In genomic region chr3:153574445-153574844, GRCh38 we compare ENCODE assay signal across 19 cellular contexts.
"Had no signal": no experiment of that assay in that cellular context is flagged by ENCODE, and none has a peak within 500 bp of the region (broad histone marks: within the 10 kb centered on the region; RNA-seq: fewer than 3 reads in every experiment).

No MANE protein-coding gene starts in this region.

- H3K9me3 ChIP-seq: esophagus muscularis mucosa, gastrocnemius medialis, sigmoid colon had no signal

- H3K27ac ChIP-seq: brain microvascular endothelial cell, dorsolateral prefrontal cortex, esophagus muscularis mucosa, gastrocnemius medialis, sigmoid colon, tibial artery had no signal

- H3K27me3 ChIP-seq: brain microvascular endothelial cell, dorsolateral prefrontal cortex, esophagus muscularis mucosa, gastrocnemius medialis, sigmoid colon, tibial artery had no signal

- DNase-seq: activated gamma-delta T cell treated with Interleukin-2 at 50 U/mL for 16 hours; activated T-cell treated with anti-CD3 and anti-CD28 coated beads, Interleukin-2, amount 50 U/mL, for 1 hour; amygdala; brain microvascular endothelial cell; caudate nucleus; dorsolateral prefrontal cortex; gastrocnemius medialis; hippocampal formation; left ventricle myocardium superior; mammary epithelial cell; natural killer cell; sigmoid colon; stimulated activated CD4-positive, alpha-beta T cell treated with anti-CD3 and anti-CD28 coated beads, Interleukin-4, amount 100 ng/mL, for 24 hours; stimulated activated naive CD8-positive, alpha-beta T cell treated with anti-CD3 and anti-CD28 coated beads, Interleukin-15, Interleukin-2, amounts not matched to agents 100 U/mL and 50 U/mL, for 24 hours; substantia nigra; T-helper 9 cell; tibial artery had no signal

- ATAC-seq: gastrocnemius medialis; left ventricle myocardium superior; natural killer cell; stimulated activated naive CD8-positive, alpha-beta T cell treated with anti-CD3 and anti-CD28 coated beads, Interleukin-15, Interleukin-2, amounts not matched to agents 100 U/mL and 50 U/mL, for 24 hours; WTC11 had no signal

- H3K36me3 ChIP-seq: brain microvascular endothelial cell, esophagus muscularis mucosa, gastrocnemius medialis, sigmoid colon, tibial artery had no signal

- H3K4me3 ChIP-seq: dorsolateral prefrontal cortex, esophagus muscularis mucosa, gastrocnemius medialis, sigmoid colon, tibial artery had no signal

- H3K4me1 ChIP-seq: esophagus muscularis mucosa, gastrocnemius medialis, sigmoid colon had no signal
